Comparison of ENCODE assay signal across 14 cellular contexts in genomic region chr4:84994280-84994679, GRCh38. TPM values are rescaled to one million over a fixed set of nuclear protein-coding genes. Genes with fewer than 3 reads are reported as not detected.
A peak's percentile ranks its signal among the peaks of the same experiment; 100 is the strongest.
DNase-seq lines count a peak whose midpoint lies in the region; ATAC-seq and TF ChIP-seq lines count a peak whose summit lies in the region.
"Had no signal": no experiment of that assay in that cellular context is flagged by ENCODE, and none has a peak within 500 bp of the region (broad histone marks: within the 10 kb centered on the region; RNA-seq: fewer than 3 reads in every experiment).

No MANE protein-coding gene starts in this region.

- H3K27me3 ChIP-seq in right atrium auricular region (no peaks in the 10 kb centered on the region), iPS-18a (ENCODE audit: control insufficient read depth, insufficient read depth, low read length) (no peaks in the 10 kb centered on the region)
- H3K27me3 ChIP-seq in effector memory CD4-positive, alpha-beta T cell (replicated peaks; ENCODE audit: control insufficient read depth, insufficient read depth, low read length, poor library complexity, severe bottlenecking), result no peaks in the 10 kb centered on the region
- H3K27me3 ChIP-seq: brain microvascular endothelial cell had no signal

- no peak overlapping the region for H3K4me3 ChIP-seq in right atrium auricular region
- H3K4me3 ChIP-seq in coronary artery, result peak overlapping the region; percentile 17
- peak overlapping the region; percentile 32 for H3K4me3 ChIP-seq in iPS-18a (ENCODE audit: low read length)
- H3K4me3 ChIP-seq in effector memory CD4-positive, alpha-beta T cell (ENCODE audit: insufficient read depth, low read depth, low read length, poor library complexity, severe bottlenecking), result no peak overlapping the region

- H3K4me1 ChIP-seq in right atrium auricular region (no peaks in the 10 kb centered on the region), iPS-18a (ENCODE audit: control insufficient read depth, low read depth, low read length) (peaks cover 3% of the 10 kb centered on the region)
- no peaks in the 10 kb centered on the region for H3K4me1 ChIP-seq in effector memory CD4-positive, alpha-beta T cell (ENCODE audit: control insufficient read depth, insufficient read depth, low read length, poor library complexity, severe bottlenecking)

- DNase-seq in Right ventricle myocardium superior (no peak), right atrium auricular region (ENCODE audit: low spot score) (no peak), coronary artery (ENCODE audit: low spot score) (no peak), superior temporal gyrus (ENCODE audit: extremely low spot score) (peak; percentile 41), left lobe of liver (ENCODE audit: low spot score) (no peak)
- no peak for DNase-seq in activated CD4-positive, alpha-beta T cell treated with anti-CD3 and anti-CD28 coated beads, Interleukin-2, amount 50 U/mL, for 4 hours
- DNase-seq in effector memory CD4-positive, alpha-beta T cell, result no peak
- DNase-seq: activated naive CD4-positive, alpha-beta T cell treated with anti-CD3 and anti-CD28 coated beads for 36 hours; brain microvascular endothelial cell; NCI-H1417; NCI-H446; small intestine; stimulated activated naive CD4-positive, alpha-beta T cell had no signal

- H3K9me3 ChIP-seq in right atrium auricular region (no peaks in the 10 kb centered on the region), iPS-18a (ENCODE audit: control insufficient read depth, low read depth, low read length) (no peaks in the 10 kb centered on the region)
- no peaks in the 10 kb centered on the region for H3K9me3 ChIP-seq in effector memory CD4-positive, alpha-beta T cell (ENCODE audit: control insufficient read depth, low read length)

- H3K27ac ChIP-seq in right atrium auricular region (no peak overlapping the region), coronary artery (no peak overlapping the region), iPS-18a (ENCODE audit: low read length) (peak overlapping the region; percentile 87)
- H3K27ac ChIP-seq in effector memory CD4-positive, alpha-beta T cell (ENCODE audit: insufficient read depth, low read length, poor library complexity, severe bottlenecking), result no peak overlapping the region
- H3K27ac ChIP-seq: brain microvascular endothelial cell had no signal

- H3K36me3 ChIP-seq in right atrium auricular region, result no peaks in the 10 kb centered on the region
- H3K36me3 ChIP-seq in iPS-18a (ENCODE audit: control insufficient read depth, low read depth, low read length), result no peaks in the 10 kb centered on the region
- H3K36me3 ChIP-seq in effector memory CD4-positive, alpha-beta T cell (ENCODE audit: control insufficient read depth, insufficient read depth, low read length), result no peaks in the 10 kb centered on the region
- H3K36me3 ChIP-seq: brain microvascular endothelial cell had no signal

- peak overlapping the region; percentile 64 for H3K9ac ChIP-seq in iPS-18a (ENCODE audit: low read length)

- no peak for TF ChIP-seq CTCF in right atrium auricular region (IDR thresholded peaks at IDR 0.05)
- TF ChIP-seq CTCF in coronary artery (IDR thresholded peaks at IDR 0.05), result no peak

- ATAC-seq in Right ventricle myocardium superior (ENCODE audit: poor library complexity) (peak; percentile 62), left lobe of liver (no peak)

- intact Hi-C loops in Right ventricle myocardium superior (cut with DNase I), result no loop called here

RNA-seq across cellular contexts. Expression of gene WDFY3, which starts 27.8 kb away (rescaled TPM):
- total RNA-seq in Right ventricle myocardium superior (34.2 TPM), right atrium auricular region (10 to 100 TPM; 27.6 to 40.0 TPM), left lobe of liver (27.0 TPM)

Comparison
In these comparisons a context has a peak if more than half of its experiments do, and no peak if none do; other contexts are left out.
1. H3K4me3 ChIP-seq: peak in coronary artery (single experiment) and iPS-18a (single experiment); none in right atrium auricular region (0 of 2) and effector memory CD4-positive, alpha-beta T cell (single experiment).